20 cellular contexts compared by ENCODE assay signal in genomic region chr13:95607363-95607762, GRCh38. TPM values are rescaled to one million over a fixed set of nuclear protein-coding genes. Genes with fewer than 3 reads are reported as not detected.
DNase-seq lines count a peak whose midpoint lies in the region; TF ChIP-seq lines count a peak whose summit lies in the region.
"Had no signal": no experiment of that assay in that cellular context is flagged by ENCODE, and none has a peak within 500 bp of the region (broad histone marks: within the 10 kb centered on the region; RNA-seq: fewer than 3 reads in every experiment).

No MANE protein-coding gene starts in this region.

- no peaks in the 10 kb centered on the region for H3K9me3 ChIP-seq in PC-9 (ENCODE audit: insufficient read depth, low read depth)
- H3K9me3 ChIP-seq: lower lobe of right lung, tibial nerve had no signal

- no peak for TF ChIP-seq CTCF in PC-9 (conservative IDR thresholded peaks at IDR 0.05)
- TF ChIP-seq CTCF in epithelial cell of esophagus (IDR thresholded peaks at IDR 0.05; ENCODE audit: insufficient read depth, low read depth, low read length, missing control alignments): no peak
- TF ChIP-seq CTCF in retinal pigment epithelial cell (conservative IDR thresholded peaks at IDR 0.05; ENCODE audit: low read depth, low read length): no peak
- no peak for TF ChIP-seq CTCF in CD14-positive monocyte (IDR thresholded peaks at IDR 0.05)

- no peak overlapping the region for H3K4me3 Mint-ChIP-seq in CD14-positive monocyte
- H3K4me3 Mint-ChIP-seq in activated naive CD4-positive, alpha-beta T cell treated with anti-CD3 and anti-CD28 coated beads for 36 hours: no peak overlapping the region
- H3K4me3 Mint-ChIP-seq: neural progenitor cell had no signal

- H3K27me3 ChIP-seq in PC-9 (ENCODE audit: insufficient read depth, low read depth): no peaks in the 10 kb centered on the region
- H3K27me3 ChIP-seq: neural progenitor cell, tibial nerve had no signal

- H3K79me2 ChIP-seq in PC-9 (ENCODE audit: low read depth): no peaks in the 10 kb centered on the region

- H3K27ac ChIP-seq in PC-9: no peak overlapping the region
- H3K27ac ChIP-seq: 22Rv1, lower lobe of right lung, neural progenitor cell, skin epidermis, tibial nerve had no signal

- no TSS peak for BruUV-seq in PC-9 (replicated peaks; lab: Mats Ljungman, UMichigan)

- H3K27ac Mint-ChIP-seq in CD14-positive monocyte: no peak overlapping the region
- no peak overlapping the region for H3K27ac Mint-ChIP-seq in activated naive CD4-positive, alpha-beta T cell treated with anti-CD3 and anti-CD28 coated beads for 36 hours
- H3K27ac Mint-ChIP-seq: neural progenitor cell had no signal

- H3K9me3 Mint-ChIP-seq in CD14-positive monocyte: peaks cover 0 to 8% (median 2%) of the 10 kb centered on the region in 7 donors
- no peaks in the 10 kb centered on the region for H3K9me3 Mint-ChIP-seq in activated naive CD4-positive, alpha-beta T cell treated with anti-CD3 and anti-CD28 coated beads for 36 hours
- H3K9me3 Mint-ChIP-seq: neural progenitor cell had no signal

- no peaks in the 10 kb centered on the region for H3K36me3 ChIP-seq in PC-9 (ENCODE audit: low read depth)
- H3K36me3 ChIP-seq: lower lobe of right lung had no signal

- H3K27me3 Mint-ChIP-seq in CD14-positive monocyte (ENCODE audit: low read depth in 3 of 3): peaks cover 0 to 5% (median 2%) of the 10 kb centered on the region in 3 donors
- peaks cover 5% of the 10 kb centered on the region for H3K27me3 Mint-ChIP-seq in activated naive CD4-positive, alpha-beta T cell treated with anti-CD3 and anti-CD28 coated beads for 36 hours (ENCODE audit: low read depth)

- H3K4me1 ChIP-seq in PC-9 (replicated peaks; ENCODE audit: insufficient read depth): peaks cover 42% of the 10 kb centered on the region
- H3K4me1 ChIP-seq: lower lobe of right lung, neural progenitor cell, tibial nerve had no signal

- CTCF ChIA-PET in PC-9 (lab: Charles Lee): no interaction called here
- CTCF ChIA-PET in activated naive CD4-positive, alpha-beta T cell treated with anti-CD3 and anti-CD28 coated beads for 36 hours (lab: Charles Lee): no interaction called here

- peaks cover 2% of the 10 kb centered on the region for H3K4me1 Mint-ChIP-seq in CD14-positive monocyte
- H3K4me1 Mint-ChIP-seq in activated naive CD4-positive, alpha-beta T cell treated with anti-CD3 and anti-CD28 coated beads for 36 hours (ENCODE audit: low read depth): no peaks in the 10 kb centered on the region
- H3K4me1 Mint-ChIP-seq: neural progenitor cell had no signal

- H2AFZ ChIP-seq in PC-9: no peak overlapping the region
- H2AFZ ChIP-seq: neural progenitor cell had no signal

- no peaks in the 10 kb centered on the region for H3K36me3 Mint-ChIP-seq in CD14-positive monocyte
- no peaks in the 10 kb centered on the region for H3K36me3 Mint-ChIP-seq in activated naive CD4-positive, alpha-beta T cell treated with anti-CD3 and anti-CD28 coated beads for 36 hours (ENCODE audit: low read depth)

- H3F3A ChIP-seq in PC-9 (ENCODE audit: insufficient read depth, low read depth): peaks cover 12% of the 10 kb centered on the region; the same call in 1 of the 2 replicates

- intact Hi-C loops in PC-9 (cut with micrococcal nuclease; ENCODE audit: unreplicated experiment): no loop called here
- intact Hi-C loops in CD14-positive monocyte (cut with micrococcal nuclease): no loop called here
- intact Hi-C loops in activated naive CD4-positive, alpha-beta T cell treated with anti-CD3 and anti-CD28 coated beads for 36 hours (cut with micrococcal nuclease): no loop called here

- H3K9me2 ChIP-seq in PC-9 (ENCODE audit: insufficient read depth): no peaks in the 10 kb centered on the region

- peak; percentile 28 for DNase-seq in DMS53 (lab: John Stamatoyannopoulos, UW)
- DNase-seq in DMS53 treated with DMSO at 0.1 percent for 48 hours (lab: John Stamatoyannopoulos, UW; ENCODE audit: unreplicated experiment): no peak
- DNase-seq in PC-9: peak in 1 of 2 experiments; percentile 83
- DNase-seq in epithelial cell of esophagus (ENCODE audit: low read depth): peak; percentile 92
- peak; percentile 14 for DNase-seq in retinal pigment epithelial cell (ENCODE audit: low read depth)
- no peak for DNase-seq in CD14-positive monocyte (ENCODE audit: low spot score)
- no peak for DNase-seq in SIG-M5 treated with dmso at 0.1 percent for 504 hours (lab: John Stamatoyannopoulos, UW; ENCODE audit: unreplicated experiment)
- DNase-seq in activated naive CD4-positive, alpha-beta T cell treated with anti-CD3 and anti-CD28 coated beads for 36 hours: no peak
- DNase-seq: activated CD4-positive, alpha-beta T cell treated with anti-CD3 and anti-CD28 coated beads, Interleukin-2, amount 50 U/mL, for 4 hours; activated effector memory CD4-positive, alpha-beta T cell treated with anti-CD3 and anti-CD28 coated beads, Interleukin-2, amount 50 U/mL, for 16 hours; glutamatergic neuron; lower lobe of right lung; NCI-H1417 treated with DMSO at 0.1 percent for 48 hours had no signal

- POLR2A ChIA-PET in PC-9 (lab: Charles Lee; ENCODE audit: unreplicated experiment): no interaction called here

- no peaks in the 10 kb centered on the region for H4K20me1 ChIP-seq in PC-9 (ENCODE audit: insufficient read depth)

- H3K4me2 ChIP-seq in PC-9: peak overlapping the region; percentile 27
- H3K4me2 ChIP-seq: neural progenitor cell had no signal

- H3K4me3 ChIP-seq in PC-9 (no peak overlapping the region), epithelial cell of esophagus (ENCODE audit: low read length) (no peak overlapping the region), retinal pigment epithelial cell (ENCODE audit: low read length) (no peak overlapping the region)
- H3K4me3 ChIP-seq: lower lobe of right lung, neural progenitor cell, skin epidermis, tibial nerve had no signal

RNA-seq across cellular contexts. Expression of gene DZIP1, which starts 37.1 kb away (rescaled TPM):
- not detected in 2 replicates for total RNA-seq in PC-9 (2021)
- polyA plus RNA-seq in CD14-positive monocyte: not detected
- total RNA-seq in activated naive CD4-positive, alpha-beta T cell treated with anti-CD3 and anti-CD28 coated beads for 36 hours: under 1 TPM; 0.15 to 0.41 TPM
- total RNA-seq: OCI-LY7 had no signal

RNA-seq across cellular contexts. Expression of gene CLDN10, which starts 54.8 kb away (rescaled TPM):
- not detected in 2 replicates for total RNA-seq in PC-9 (2021)
- under 1 TPM in 1 of 2 donors, not detected in 1; 0.35 TPM for polyA plus RNA-seq in CD14-positive monocyte
- total RNA-seq in activated naive CD4-positive, alpha-beta T cell treated with anti-CD3 and anti-CD28 coated beads for 36 hours: not detected
- total RNA-seq: chondrocyte; OCI-LY7; T-helper 2 cell treated with Interferon-gamma antibody and Interleukin-4, amounts not matched to agents 100 ng/mL and 5 ng/mL, for 36 hours had no signal

Comparison
In these comparisons a context has a peak if more than half of its experiments do, and no peak if none do; other contexts are left out.
1. DNase-seq: peak in DMS53 (single experiment), epithelial cell of esophagus (single experiment) and retinal pigment epithelial cell (single experiment); none in DMS53 treated with DMSO at 0.1 percent for 48 hours (single experiment), CD14-positive monocyte (single experiment), SIG-M5 treated with dmso at 0.1 percent for 504 hours (single experiment) and activated naive CD4-positive, alpha-beta T cell treated with anti-CD3 and anti-CD28 coated beads for 36 hours (single experiment).